ENCODE assay signal across 10 cellular contexts in genomic region chr11:11618973-11619435, GRCh38. TPM values are rescaled to one million over a fixed set of nuclear protein-coding genes. Genes with fewer than 3 reads are reported as not detected.
DNase-seq lines count a peak whose midpoint lies in the region; ATAC-seq and TF ChIP-seq lines count a peak whose summit lies in the region.
"Had no signal": no experiment of that assay in that cellular context is flagged by ENCODE, and none has a peak within 500 bp of the region (broad histone marks: within the 10 kb centered on the region; RNA-seq: fewer than 3 reads in every experiment).

No MANE protein-coding gene starts in this region.

- no peaks in the 10 kb centered on the region for H3K9me3 Mint-ChIP-seq in activated CD4-positive, alpha-beta T cell treated with anti-CD3 and anti-CD28 coated beads, Interleukin-2, amount 10 ng/mL, durations not matched to agents 24 days and 14 days
- H3K9me3 Mint-ChIP-seq: T-cell had no signal

- no peak for DNase-seq in activated CD4-positive, alpha-beta T cell treated with anti-CD3 and anti-CD28 coated beads, Interleukin-2, amount 10 ng/mL, durations not matched to agents 24 days and 14 days
- no peak for DNase-seq in activated CD4-positive, alpha-beta T cell treated with anti-CD3 and anti-CD28 coated beads for 48 hours
- DNase-seq in NCI-H69 (lab: John Stamatoyannopoulos, UW) (peak; percentile 52), dorsolateral prefrontal cortex (no peak), suprapubic skin (ENCODE audit: low spot score in 2 of 2) (no peak), putamen (ENCODE audit: low spot score) (no peak)
- DNase-seq in stimulated activated naive CD4-positive, alpha-beta T cell (lab: John Stamatoyannopoulos, UW) = no peak
- DNase-seq: retina, T-cell had no signal

- 66% methylated on average over 4 of the region's 4 CpGs for WGBS in suprapubic skin

- H3K36me3 Mint-ChIP-seq in activated CD4-positive, alpha-beta T cell treated with anti-CD3 and anti-CD28 coated beads, Interleukin-2, amount 10 ng/mL, durations not matched to agents 24 days and 14 days (ENCODE audit: low read depth) = no peaks in the 10 kb centered on the region
- H3K36me3 Mint-ChIP-seq: T-cell had no signal

- H3K27ac Mint-ChIP-seq in activated CD4-positive, alpha-beta T cell treated with anti-CD3 and anti-CD28 coated beads, Interleukin-2, amount 10 ng/mL, durations not matched to agents 24 days and 14 days = no peak overlapping the region
- H3K27ac Mint-ChIP-seq: T-cell had no signal

- peak in 39 of 56 donors; percentile 12 to 54 (median 29) for TF ChIP-seq CTCF in dorsolateral prefrontal cortex (IDR thresholded peaks at IDR 0.05 in 54 of 56, conservative IDR thresholded peaks at IDR 0.05 in 2 of 56; ENCODE audit: low read depth in 1 of 56, partially characterized antibody in 56 of 56)
- TF ChIP-seq CTCF in suprapubic skin (IDR thresholded peaks at IDR 0.05) = no peak

- H3K9me3 ChIP-seq in suprapubic skin = no peaks in the 10 kb centered on the region

- peaks cover 36% of the 10 kb centered on the region for H3K4me1 ChIP-seq in suprapubic skin

- H3K27me3 ChIP-seq in dorsolateral prefrontal cortex (no peaks in the 10 kb centered on the region), suprapubic skin (peaks cover 7% of the 10 kb centered on the region)

- peaks cover 40% of the 10 kb centered on the region for H3K27me3 Mint-ChIP-seq in activated CD4-positive, alpha-beta T cell treated with anti-CD3 and anti-CD28 coated beads, Interleukin-2, amount 10 ng/mL, durations not matched to agents 24 days and 14 days

- no peaks in the 10 kb centered on the region for H3K36me3 ChIP-seq in suprapubic skin

- peaks cover 9% of the 10 kb centered on the region for H3K4me1 Mint-ChIP-seq in activated CD4-positive, alpha-beta T cell treated with anti-CD3 and anti-CD28 coated beads, Interleukin-2, amount 10 ng/mL, durations not matched to agents 24 days and 14 days

- H3K27ac ChIP-seq in dorsolateral prefrontal cortex (peak overlapping the region in 5 of 59 donors; percentile 5 to 83 (median 18)), suprapubic skin (no peak overlapping the region)

- H3K4me3 ChIP-seq in dorsolateral prefrontal cortex = peak overlapping the region in 55 of 59 donors; percentile 17 to 96 (median 82)
- peak overlapping the region; percentile 74 for H3K4me3 ChIP-seq in suprapubic skin

- intact Hi-C loops in activated CD4-positive, alpha-beta T cell treated with anti-CD3 and anti-CD28 coated beads, Interleukin-2, amount 10 ng/mL, durations not matched to agents 24 days and 14 days (cut with micrococcal nuclease) = no loop called here
- intact Hi-C loops in dorsolateral prefrontal cortex (cut with DNase I) = no loop called here

- no peak for TF ChIP-seq EP300 in suprapubic skin (IDR thresholded peaks at IDR 0.05)

- no peak for TF ChIP-seq POLR2A in suprapubic skin (IDR thresholded peaks at IDR 0.05)

- peak overlapping the region; percentile 88 for H3K4me3 Mint-ChIP-seq in activated CD4-positive, alpha-beta T cell treated with anti-CD3 and anti-CD28 coated beads, Interleukin-2, amount 10 ng/mL, durations not matched to agents 24 days and 14 days

- no peak for ATAC-seq in GM18861 (IDR thresholded peaks at IDR 0.05; ENCODE audit: unreplicated experiment)
- ATAC-seq: T-cell had no signal

RNA-seq across cellular contexts. Expression of gene GALNT18, which starts 2.8 kb away (rescaled TPM):
- total RNA-seq in activated CD4-positive, alpha-beta T cell treated with anti-CD3 and anti-CD28 coated beads, Interleukin-2, amount 10 ng/mL, durations not matched to agents 24 days and 14 days = 8.6 and 9.3 TPM in 2 replicates
- total RNA-seq in dorsolateral prefrontal cortex (10 to 100 TPM; 15.6 to 50.3 (median 32.5) TPM), suprapubic skin (10 to 100 TPM; 20.6 to 26.0 (median 23.1) TPM)

Comparison
In these comparisons a context has a peak if more than half of its experiments do, and no peak if none do; other contexts are left out.
1. CTCF ChIP-seq: peak in dorsolateral prefrontal cortex (39 of 56); none in suprapubic skin (0 of 2).